ENCODE assay signal across 22 cellular contexts in genomic region chr7:30708412-30708811, GRCh38. TPM values are rescaled to one million over a fixed set of nuclear protein-coding genes. Genes with fewer than 3 reads are reported as not detected.
DNase-seq lines count a peak whose midpoint lies in the region; ATAC-seq and TF ChIP-seq lines count a peak whose summit lies in the region.
"Had no signal": no experiment of that assay in that cellular context is flagged by ENCODE, and none has a peak within 500 bp of the region (broad histone marks: within the 10 kb centered on the region; RNA-seq: fewer than 3 reads in every experiment).

No MANE protein-coding gene starts in this region.

- CTCF ChIA-PET in WTC11 (lab: Charles Lee), result interaction anchor here (1.7 to 2.1 kb wide), 2 partner anchors 10 to 26 kb away, joined by 4 to 9 read pairs; partner anchors contain the start of gene CRHR2

- POLR2A ChIA-PET in WTC11 (lab: Charles Lee), result interaction anchor here (1.5 kb wide), 1 partner anchor 44 kb away, joined by 3 read pairs; no protein-coding TSS in a partner anchor

- H3K27ac ChIP-seq in esophagus muscularis mucosa (replicated peaks in 1 of 4) (peak overlapping the region; percentile 39 to 55 (median 44)), gastrocnemius medialis (peak overlapping the region; percentile 37 to 71 (median 61)), tibial nerve (peak overlapping the region in 2 of 4 donors; percentile 40 to 43)
- H3K27ac ChIP-seq: C4-2B, Peyer's patch, SJSA1 had no signal

- H3K27ac Mint-ChIP-seq in WTC11, result peak overlapping the region; percentile 27; the same call in 1 of the 2 replicates
- H3K27ac Mint-ChIP-seq: GM23338 had no signal

- TF ChIP-seq CTCF in WTC11 (IDR thresholded peaks at IDR 0.05), result no peak
- TF ChIP-seq CTCF in esophagus muscularis mucosa (IDR thresholded peaks at IDR 0.05), result no peak
- no peak for TF ChIP-seq CTCF in gastrocnemius medialis (IDR thresholded peaks at IDR 0.05 in 4 of 5, conservative IDR thresholded peaks at IDR 0.05 in 1 of 5)
- no peak for TF ChIP-seq CTCF in tibial nerve (IDR thresholded peaks at IDR 0.05)

- H3K9me3 ChIP-seq in esophagus muscularis mucosa, result no peaks in the 10 kb centered on the region
- no peaks in the 10 kb centered on the region for H3K9me3 ChIP-seq in gastrocnemius medialis
- no peaks in the 10 kb centered on the region for H3K9me3 ChIP-seq in tibial nerve
- H3K9me3 ChIP-seq: Peyer's patch, SJSA1 had no signal

- H3K27me3 ChIP-seq in esophagus muscularis mucosa (no peaks in the 10 kb centered on the region), gastrocnemius medialis (no peaks in the 10 kb centered on the region), tibial nerve (no peaks in the 10 kb centered on the region)
- H3K27me3 ChIP-seq: Peyer's patch, SJSA1 had no signal

- TF ChIP-seq POLR2A in esophagus muscularis mucosa (IDR thresholded peaks at IDR 0.05; ENCODE audit: low read depth) (no peak), gastrocnemius medialis (IDR thresholded peaks at IDR 0.05) (no peak), tibial nerve (IDR thresholded peaks at IDR 0.05) (no peak)

- WGBS in esophagus muscularis mucosa, result 94% methylated on average over 2 of the region's 4 CpGs
- 66 to 68% methylated on average over 4 of the region's 4 CpGs for WGBS in tibial nerve, 2 donors

- no peak overlapping the region for H3K4me3 ChIP-seq in esophagus muscularis mucosa
- H3K4me3 ChIP-seq in gastrocnemius medialis, result no peak overlapping the region
- no peak overlapping the region for H3K4me3 ChIP-seq in tibial nerve
- H3K4me3 ChIP-seq: GM23338, Peyer's patch, SJSA1 had no signal

- H3K4me1 Mint-ChIP-seq in WTC11, result peaks cover 9% of the 10 kb centered on the region

- H3K9me3 Mint-ChIP-seq in WTC11, result no peaks in the 10 kb centered on the region
- H3K9me3 Mint-ChIP-seq: GM23338 had no signal

- H3K27me3 Mint-ChIP-seq in WTC11 (ENCODE audit: low read depth), result no peaks in the 10 kb centered on the region

- H3K4me3 Mint-ChIP-seq in WTC11, result no peak overlapping the region
- H3K4me3 Mint-ChIP-seq: GM23338 had no signal

- no peak for TF ChIP-seq EP300 in esophagus muscularis mucosa (IDR thresholded peaks at IDR 0.05)
- TF ChIP-seq EP300 in tibial nerve (IDR thresholded peaks at IDR 0.05), result no peak

- peaks cover 10 to 27% (median 20%) of the 10 kb centered on the region in 4 donors for H3K4me1 ChIP-seq in esophagus muscularis mucosa
- H3K4me1 ChIP-seq in gastrocnemius medialis, result peaks cover 18 to 29% of the 10 kb centered on the region in 2 donors
- H3K4me1 ChIP-seq in tibial nerve, result peaks cover 0 to 22% (median 3%) of the 10 kb centered on the region in 4 donors
- H3K4me1 ChIP-seq: Peyer's patch, SJSA1 had no signal

- in situ Hi-C loops in gastrocnemius medialis (cut with MboI; ENCODE audit: low sequenced_read_pairs in 4 of 4), result no loop called here

- H3K36me3 Mint-ChIP-seq in WTC11, result no peaks in the 10 kb centered on the region

- no peak for ATAC-seq in WTC11
- peak; percentile 69 for ATAC-seq in left ventricle myocardium superior
- peak in 1 of 2 donors; percentile 12 for ATAC-seq in gastrocnemius medialis
- ATAC-seq in HG02798 (IDR thresholded peaks at IDR 0.05; ENCODE audit: poor library complexity, unreplicated experiment), result no peak
- no peak for ATAC-seq in HG02852 (IDR thresholded peaks at IDR 0.05; ENCODE audit: unreplicated experiment)
- ATAC-seq: GM23338 had no signal

- no peak for DNase-seq in WTC11 (ENCODE audit: low spot score)
- DNase-seq in esophagus muscularis mucosa (ENCODE audit: extremely low spot score), result no peak
- DNase-seq in left ventricle myocardium superior, result no peak
- peak in 1 of 2 donors; percentile 39 for DNase-seq in gastrocnemius medialis
- no peak for DNase-seq in NCI-H2196 (lab: John Stamatoyannopoulos, UW; ENCODE audit: unreplicated experiment)
- no peak for DNase-seq in tibial nerve (ENCODE audit: low spot score in 2 of 2)
- DNase-seq: DMS53, GDM1, HCEC 1CT, MM.1S, NCI-H1048, NCI-H1436 treated with DMSO at 0.1 percent for 48 hours, NCI-H2081, NCI-H2171, NCI-H526, Peyer's patch had no signal

- intact Hi-C loops in esophagus muscularis mucosa (cut with DNase I) (no loop called here), left ventricle myocardium superior (cut with micrococcal nuclease) (no loop called here), gastrocnemius medialis (cut with DNase I; ENCODE audit: low total_unique reads) (no loop called here)

- H3K36me3 ChIP-seq in esophagus muscularis mucosa (no peaks in the 10 kb centered on the region), gastrocnemius medialis (no peaks in the 10 kb centered on the region), tibial nerve (no peaks in the 10 kb centered on the region)
- H3K36me3 ChIP-seq: Peyer's patch, SJSA1 had no signal

TF ChIP-seq in WTC11, 78 proteins besides CTCF, POLR2A, EP300 and RAD21:
- no peak for TF ChIP-seq TP53 (CRISPR knock-in tag; IDR thresholded peaks at IDR 0.05)
- TF ChIP-seq ZNF121 (CRISPR knock-in tag; IDR thresholded peaks at IDR 0.05), result no peak
- no peak for TF ChIP-seq SMAD4 (CRISPR knock-in tag; IDR thresholded peaks at IDR 0.05)
- no peak for TF ChIP-seq TCF7 (CRISPR knock-in tag; IDR thresholded peaks at IDR 0.05; ENCODE audit: low read depth)
- TF ChIP-seq ATF6 (CRISPR knock-in tag; IDR thresholded peaks at IDR 0.05), result no peak
- no peak for TF ChIP-seq TEAD4 (CRISPR knock-in tag; IDR thresholded peaks at IDR 0.05)
- no peak for TF ChIP-seq FOXK1 (CRISPR knock-in tag; IDR thresholded peaks at IDR 0.05)
- TF ChIP-seq ZMAT4 (CRISPR knock-in tag; IDR thresholded peaks at IDR 0.05), result no peak

RNA-seq across cellular contexts. Expression of gene CRHR2, which starts 26.2 kb away (rescaled TPM):
- total RNA-seq in WTC11 (2021) (0.09 to 0.25 TPM (median 0.22 TPM) in 3 replicates), esophagus muscularis mucosa (under 1 TPM in 2 of 4 donors, not detected in 2; 0.13 to 0.29 TPM), left ventricle myocardium superior (0.22 TPM), gastrocnemius medialis (under 1 TPM in 2 of 4 donors, not detected in 2; 0.07 to 0.52 TPM), tibial nerve (under 1 TPM in 2 of 4 donors, not detected in 2; 0.21 to 0.44 TPM)
- total RNA-seq: OCI-LY7, Peyer's patch, SJSA1 had no signal

RNA-seq across cellular contexts. Expression of gene INMT, which starts 43.5 kb away (rescaled TPM):
- total RNA-seq in WTC11 (2021), result 3.5 to 5.6 TPM (median 4.4 TPM) in 3 replicates
- total RNA-seq in esophagus muscularis mucosa, result 100 to 1,000 TPM; 113 to 192 (median 174) TPM
- 50.2 TPM for total RNA-seq in left ventricle myocardium superior
- total RNA-seq in gastrocnemius medialis, result 1 to 10 TPM; 1.9 to 8.6 (median 5.5) TPM
- total RNA-seq in tibial nerve, result 100 to 1,000 TPM in 2 of 4 donors, 10 to 100 TPM in 2; 21.3 to 142 (median 100) TPM
